Comparison of ENCODE assay signal across 10 cellular contexts in the genomic region with DNA sequence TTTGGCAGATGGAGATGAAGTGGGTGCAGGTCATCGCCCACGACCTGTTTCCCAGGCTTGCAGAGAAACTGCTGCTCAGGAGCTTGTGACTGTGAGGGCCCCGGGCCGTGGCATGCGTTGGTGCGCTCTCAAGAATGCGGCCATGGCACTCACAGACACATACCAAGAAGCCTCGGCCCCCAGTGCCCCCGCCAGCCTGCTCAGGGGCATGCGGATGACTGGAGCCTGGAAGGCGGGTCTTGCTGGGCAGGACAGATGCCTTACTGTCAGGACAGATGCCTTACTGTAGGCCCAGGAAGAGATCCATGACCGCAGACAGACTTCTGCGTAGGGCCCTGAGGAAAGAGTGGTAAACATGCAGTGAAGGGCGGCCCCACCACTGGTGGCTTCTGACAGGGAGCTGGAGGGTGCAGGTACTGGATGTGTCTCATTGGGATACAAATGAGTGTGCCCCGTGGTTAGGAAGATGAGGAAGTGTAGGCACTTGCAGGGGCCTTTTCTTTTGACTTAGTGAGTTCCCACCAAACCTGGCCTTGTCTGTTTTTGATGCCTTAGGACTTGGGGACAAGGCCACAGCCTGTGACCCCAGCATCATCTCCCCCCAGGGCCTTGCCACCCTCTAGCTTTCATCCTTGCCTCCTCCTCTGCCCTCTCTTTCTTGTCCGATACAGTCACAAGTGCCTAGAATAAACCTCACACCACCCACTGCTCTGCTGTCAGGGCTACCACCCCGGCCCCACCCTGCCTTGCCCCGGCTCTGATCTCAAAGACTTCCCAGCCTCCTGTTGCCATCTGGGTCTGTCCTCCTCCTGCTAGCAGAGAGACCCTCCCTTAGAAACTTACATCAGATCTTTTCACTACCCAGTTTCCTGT.
DNase-seq lines count a peak whose midpoint lies in the region; ATAC-seq and TF ChIP-seq lines count a peak whose summit lies in the region.
"Had no signal": no experiment of that assay in that cellular context is flagged by ENCODE, and none has a peak within 500 bp of the region (broad histone marks: within the 10 kb centered on the region; RNA-seq: fewer than 3 reads in every experiment).

No MANE protein-coding gene starts in this region.

- peaks cover 89% of the 10 kb centered on the region for H3K79me2 ChIP-seq in osteoblast (ENCODE audit: insufficient read depth, low read length)

- TF ChIP-seq CTCF in CD14-positive monocyte (IDR thresholded peaks at IDR 0.05): no peak
- TF ChIP-seq CTCF in IMR-90 (conservative IDR thresholded peaks at IDR 0.05; ENCODE audit: low read depth, low read length): no peak
- no peak for TF ChIP-seq CTCF in endothelial cell (IDR thresholded peaks at IDR 0.05; ENCODE audit: unreplicated experiment)
- no peak for TF ChIP-seq CTCF in osteoblast (IDR thresholded peaks at IDR 0.05; ENCODE audit: extremely low read depth, low read depth, low read length)
- no peak for TF ChIP-seq CTCF in right lobe of liver (IDR thresholded peaks at IDR 0.05)

- H2AK5ac ChIP-seq in IMR-90 (ENCODE audit: low read depth, low read length): peak overlapping the region; percentile 69

- H2AFZ ChIP-seq in IMR-90 (replicated peaks; ENCODE audit: low read length, poor library complexity) (peak overlapping the region; percentile 37), osteoblast (ENCODE audit: low read length) (no peak overlapping the region)

- H3K56ac ChIP-seq in IMR-90 (ENCODE audit: extremely low read depth, insufficient read depth, low read length): no peak overlapping the region

- dilution Hi-C loops in IMR-90 (cut with HindIII; ENCODE audit: low sequenced_read_pairs, unreplicated experiment): no loop called here

- peak overlapping the region; percentile 90; the same call in 1 of the 2 replicates for H3K23ac ChIP-seq in IMR-90 (ENCODE audit: low read depth, low read length)

- peak overlapping the region; percentile 60 for H2AK9ac ChIP-seq in IMR-90 (replicated peaks; ENCODE audit: low read depth, low read length, poor library complexity)

- H3K9me1 ChIP-seq in IMR-90 (ENCODE audit: insufficient read depth, low read length): peaks cover 23% of the 10 kb centered on the region

- DNase-seq in CD14-positive monocyte (ENCODE audit: low spot score) (no peak), IMR-90 (no peak), endothelial cell (ENCODE audit: low spot score) (no peak), osteoblast (ENCODE audit: insufficient read length, low spot score, missing footprints) (no peak), OCI-M1 (lab: John Stamatoyannopoulos, UW) (no peak), right lobe of liver (no peak)
- DNase-seq: stimulated activated CD4-positive, alpha-beta T cell treated with anti-CD3 and anti-CD28 coated beads, Interleukin-4, amount 100 ng/mL, for 1 hour had no signal

- H2BK20ac ChIP-seq in IMR-90 (ENCODE audit: low read depth, low read length): peak overlapping the region; percentile 15; the same call in 1 of the 2 replicates

- H3K27me3 ChIP-seq in IMR-90 (ENCODE audit: control insufficient read depth, insufficient read depth, low read length) (no peaks in the 10 kb centered on the region), osteoblast (ENCODE audit: insufficient read depth, low read length) (no peaks in the 10 kb centered on the region), right lobe of liver (no peaks in the 10 kb centered on the region)

- H3K36me3 Mint-ChIP-seq in CD14-positive monocyte (peaks cover 0 to 5% of the 10 kb centered on the region in 2 donors), endothelial cell (ENCODE audit: low read depth, unreplicated experiment) (no peaks in the 10 kb centered on the region)

- WGBS in IMR-90 (ENCODE audit: extremely low coverage in 2 of 2, insufficient read length in 1 of 2), 2 experiments: 89% methylated on average over 8 of the region's 18 CpGs; no CpG with 5 or more reads in 1 of the 2 experiments
- WGBS in right lobe of liver (ENCODE audit: insufficient coverage, low coverage, low lambda C conversion rate, missing lambda C conversion rate): 71% methylated on average over 6 of the region's 18 CpGs

- no peaks in the 10 kb centered on the region for H3K9me3 Mint-ChIP-seq in CD14-positive monocyte
- no peaks in the 10 kb centered on the region for H3K9me3 Mint-ChIP-seq in endothelial cell (ENCODE audit: unreplicated experiment)

- CTCF ChIA-PET in IMR-90 (lab: Yijun Ruan, JAX): no interaction called here

- H3K4me3 Mint-ChIP-seq in CD14-positive monocyte (no peak overlapping the region), endothelial cell (ENCODE audit: unreplicated experiment) (no peak overlapping the region)

- no peak overlapping the region for H3K4me3 ChIP-seq in IMR-90 (ENCODE audit: insufficient read depth, low read depth, low read length)
- H3K4me3 ChIP-seq in osteoblast (ENCODE audit: insufficient read depth, low read length): no peak overlapping the region
- no peak overlapping the region for H3K4me3 ChIP-seq in right lobe of liver
- H3K4me3 ChIP-seq: SK-N-MC had no signal

- H3K36me3 ChIP-seq in IMR-90 (ENCODE audit: control insufficient read depth, insufficient read depth, low read length) (no peaks in the 10 kb centered on the region), osteoblast (ENCODE audit: insufficient read depth, low read length) (no peaks in the 10 kb centered on the region), right lobe of liver (no peaks in the 10 kb centered on the region)

- H3K9me3 ChIP-seq in IMR-90 (ENCODE audit: control insufficient read depth, insufficient read depth, low read length) (no peaks in the 10 kb centered on the region), osteoblast (ENCODE audit: low read depth, low read length) (no peaks in the 10 kb centered on the region), right lobe of liver (no peaks in the 10 kb centered on the region)

- no peak for TF ChIP-seq RAD21 in IMR-90 (IDR thresholded peaks at IDR 0.05; ENCODE audit: low read length)

- BruUV-seq in IMR-90 (replicated peaks; lab: Mats Ljungman, UMichigan): no TSS peak

- POLR2A ChIA-PET in IMR-90 (lab: Charles Lee; ENCODE audit: unreplicated experiment): interaction anchor here (0.6 kb wide), 1 partner anchor 67 kb away, joined by 3 read pairs; no protein-coding TSS in a partner anchor

- H3K9ac ChIP-seq in IMR-90 (ENCODE audit: low read depth, low read length): no peak overlapping the region

- peak overlapping the region; percentile 45 to 46; a peak in 2 of 4 replicates for H4K8ac ChIP-seq in IMR-90 (ENCODE audit: low read depth in 2 of 2, low read length in 2 of 2)

- peak overlapping the region; percentile 61; the same call in 1 of the 2 replicates for H2BK120ac ChIP-seq in IMR-90 (ENCODE audit: low read depth, low read length)

- H3K18ac ChIP-seq in IMR-90 (ENCODE audit: low read depth, low read length): no peak overlapping the region

- H3K27ac Mint-ChIP-seq in CD14-positive monocyte: peak overlapping the region; percentile 3 to 88 (median 75)
- peak overlapping the region; percentile 76 for H3K27ac Mint-ChIP-seq in endothelial cell (ENCODE audit: unreplicated experiment)

- peak overlapping the region; percentile 76 for H3K4ac ChIP-seq in IMR-90 (ENCODE audit: low read depth, low read length)

- peak overlapping the region; percentile 43 for H3K14ac ChIP-seq in IMR-90 (replicated peaks; ENCODE audit: low read depth, low read length)

- intact Hi-C loops in CD14-positive monocyte (cut with micrococcal nuclease) (loop anchor here in 1 of 2 donors (10.0 kb wide), 1 partner anchor 99 kb away; no protein-coding TSS in a partner anchor), IMR-90 (cut with micrococcal nuclease) (no loop called here), right lobe of liver (cut with DNase I) (loop anchor here in 1 of 2 donors (10.0 kb wide), 1 partner anchor 61 kb away; no protein-coding TSS in a partner anchor)

- no peak overlapping the region; the same call in 2 of the 3 replicates for H2BK15ac ChIP-seq in IMR-90 (ENCODE audit: low read depth, low read length)

- no peaks in the 10 kb centered on the region for H4K20me1 ChIP-seq in IMR-90 (ENCODE audit: insufficient read depth, low read length)
- peaks cover 2% of the 10 kb centered on the region for H4K20me1 ChIP-seq in osteoblast (ENCODE audit: insufficient read depth, low read length)

- H3K27me3 Mint-ChIP-seq in CD14-positive monocyte (ENCODE audit: low read depth in 3 of 3): peaks cover 0 to 1% (median 0%) of the 10 kb centered on the region in 3 donors
- no peaks in the 10 kb centered on the region for H3K27me3 Mint-ChIP-seq in endothelial cell (ENCODE audit: unreplicated experiment)

- H3K4me1 Mint-ChIP-seq in CD14-positive monocyte (peaks cover 64% of the 10 kb centered on the region), endothelial cell (ENCODE audit: unreplicated experiment) (peaks cover 64% of the 10 kb centered on the region)

- no peak overlapping the region for H3K4me2 ChIP-seq in IMR-90 (ENCODE audit: low read depth, low read length)
- H3K4me2 ChIP-seq in osteoblast (ENCODE audit: insufficient read depth, low read length): peak overlapping the region; percentile 76

- no peak overlapping the region for H2BK5ac ChIP-seq in IMR-90 (ENCODE audit: low read depth, low read length, poor library complexity, severe bottlenecking)

- in situ Hi-C loops in IMR-90 (cut with MboI; ENCODE audit: low sequenced_read_pairs): no loop called here

- peak overlapping the region; percentile 33 for H4K91ac ChIP-seq in IMR-90 (ENCODE audit: insufficient read depth, low read depth, low read length)

- TF ChIP-seq POLR2A in IMR-90 (IDR thresholded peaks at IDR 0.05; ENCODE audit: low read depth, low read length): no peak
- TF ChIP-seq POLR2A in right lobe of liver (IDR thresholded peaks at IDR 0.05): no peak

- H3K27ac ChIP-seq in IMR-90 (ENCODE audit: insufficient read depth, low read length) (no peak overlapping the region), osteoblast (ENCODE audit: low read depth, low read length) (peak overlapping the region; percentile 88), right lobe of liver (no peak overlapping the region)

- peaks cover 28% of the 10 kb centered on the region for H3K4me1 ChIP-seq in IMR-90 (ENCODE audit: control insufficient read depth, insufficient read depth, low read length)
- peaks cover 51% of the 10 kb centered on the region for H3K4me1 ChIP-seq in osteoblast (ENCODE audit: insufficient read depth, low read length)
- H3K4me1 ChIP-seq in right lobe of liver: peaks cover 0 to 12% (median 1%) of the 10 kb centered on the region in 4 donors

- H3K79me1 ChIP-seq in IMR-90 (ENCODE audit: low read depth in 1 of 2, low read length in 2 of 2): peaks cover 29 to 78% of the 10 kb centered on the region in 2 experiments

- 0 out of 2 replicates have a peak overlapping the region, but pooled peaks have one; percentile 2 for H4K5ac ChIP-seq in IMR-90 (ENCODE audit: low read depth, low read length)

- ATAC-seq in IMR-90 (ENCODE audit: low read depth): no peak
- no peak for ATAC-seq in GM21515 (IDR thresholded peaks at IDR 0.05; ENCODE audit: unreplicated experiment)
- no peak for ATAC-seq in right lobe of liver
- no peak for ATAC-seq in HG02973 (IDR thresholded peaks at IDR 0.05; ENCODE audit: unreplicated experiment)

TF ChIP-seq in IMR-90, 13 proteins besides CTCF, POLR2A, EP300 and RAD21 (continues in another document):
- TF ChIP-seq BHLHE40 (IDR thresholded peaks at IDR 0.05; ENCODE audit: low read depth, low read length) (no peak), RCOR1 (IDR thresholded peaks at IDR 0.05; ENCODE audit: insufficient replicate concordance, low read length) (no peak), SMC3 (IDR thresholded peaks at IDR 0.05; ENCODE audit: low read depth, low read length) (no peak), MAFK (IDR thresholded peaks at IDR 0.05; ENCODE audit: low read depth, low read length) (no peak)
